Comparison of ENCODE assay signal across 21 cellular contexts in genomic region chr15:88995449-88995848, GRCh38.
DNase-seq lines count a peak whose midpoint lies in the region; ATAC-seq and TF ChIP-seq lines count a peak whose summit lies in the region.
"Had no signal": no experiment of that assay in that cellular context is flagged by ENCODE, and none has a peak within 500 bp of the region (broad histone marks: within the 10 kb centered on the region; RNA-seq: fewer than 3 reads in every experiment).

No MANE protein-coding gene starts in this region.

- TF ChIP-seq RAD21 in SK-N-SH (IDR thresholded peaks at IDR 0.05; ENCODE audit: low read length): no peak

- no peaks in the 10 kb centered on the region for H3K9me2 ChIP-seq in SK-N-SH

- H3K9ac ChIP-seq in SK-N-SH (no peak overlapping the region), NT2/D1 (ENCODE audit: insufficient read length, low read depth) (peak overlapping the region; percentile 22), neural progenitor cell (peak overlapping the region; percentile 11)
- H3K9ac ChIP-seq: BLaER1 had no signal

- peaks cover 6% of the 10 kb centered on the region for H3K27me3 Mint-ChIP-seq in neural progenitor cell (ENCODE audit: insufficient read depth, low read depth)

- no peak overlapping the region for H3K4me3 Mint-ChIP-seq in neural progenitor cell
- H3K4me3 Mint-ChIP-seq: activated CD4-positive, alpha-beta T cell treated with anti-CD3 and anti-CD28 coated beads for 36 hours; activated naive CD8-positive, alpha-beta T cell treated with anti-CD3 and anti-CD28 coated beads for 36 hours; effector memory CD8-positive, alpha-beta T cell; mesothelial cell of epicardium; natural killer cell treated with Interleukin-12 subunit alpha and Interleukin-12 subunit beta and Interleukin-15 and Interleukin-18, amount 100 ng/mL, for 72 hours; T-cell had no signal

- H3K79me2 ChIP-seq in SK-N-SH (ENCODE audit: insufficient read depth): no peaks in the 10 kb centered on the region
- H3K79me2 ChIP-seq in neural progenitor cell (ENCODE audit: low read depth): no peaks in the 10 kb centered on the region

- H3K4me3 ChIP-seq in SK-N-SH (ENCODE audit: low read depth in 2 of 2, low read length in 1 of 2) (no peak overlapping the region), NT2/D1 (ENCODE audit: insufficient read length, low read depth) (no peak overlapping the region), fibroblast of mammary gland (ENCODE audit: control insufficient read depth, low read depth, low read length) (no peak overlapping the region), neural progenitor cell (no peak overlapping the region), thyroid gland (replicated peaks in 1 of 3) (no peak overlapping the region)
- H3K4me3 ChIP-seq: BLaER1, left ventricle myocardium inferior had no signal

- intact Hi-C loops in thyroid gland (cut with DNase I): no loop called here

- H3K9me3 ChIP-seq in SK-N-SH: no peaks in the 10 kb centered on the region
- peaks cover 6% of the 10 kb centered on the region; the same call in 1 of the 2 replicates for H3K9me3 ChIP-seq in NT2/D1 (ENCODE audit: insufficient read depth, low read length)
- no peaks in the 10 kb centered on the region for H3K9me3 ChIP-seq in neural progenitor cell (ENCODE audit: low read depth)
- no peaks in the 10 kb centered on the region for H3K9me3 ChIP-seq in thyroid gland
- H3K9me3 ChIP-seq: BLaER1, left ventricle myocardium inferior had no signal

- no peak for TF ChIP-seq CTCF in SK-N-SH (IDR thresholded peaks at IDR 0.05)
- TF ChIP-seq CTCF in fibroblast of mammary gland (conservative IDR thresholded peaks at IDR 0.05; ENCODE audit: control insufficient read depth, insufficient read depth, low read depth, low read length): no peak
- TF ChIP-seq CTCF in neural progenitor cell (IDR thresholded peaks at IDR 0.05): no peak
- TF ChIP-seq CTCF in thyroid gland (IDR thresholded peaks at IDR 0.05): no peak

- TF ChIP-seq EP300 in SK-N-SH (IDR thresholded peaks at IDR 0.05; ENCODE audit: borderline replicate concordance in 1 of 2, low read depth in 1 of 2, low read length in 1 of 2): no peak

- no peak overlapping the region for H3K27ac ChIP-seq in SK-N-SH (ENCODE audit: low read depth in 2 of 2, low read length in 1 of 2)
- no peak overlapping the region for H3K27ac ChIP-seq in neural progenitor cell
- H3K27ac ChIP-seq in thyroid gland: no peak overlapping the region
- H3K27ac ChIP-seq: BLaER1, left ventricle myocardium inferior had no signal

- TF ChIP-seq POLR2A in thyroid gland (IDR thresholded peaks at IDR 0.05): no peak

- H3F3A ChIP-seq in SK-N-SH (replicated peaks; ENCODE audit: insufficient read depth): peaks cover 9% of the 10 kb centered on the region
- peaks cover 24% of the 10 kb centered on the region for H3F3A ChIP-seq in neural progenitor cell (ENCODE audit: low read depth)

- no peak for DNase-seq in SK-N-SH
- peak; percentile 69 for DNase-seq in NT2/D1 (ENCODE audit: low read depth, low spot score)
- peak; percentile 31 for DNase-seq in fibroblast of mammary gland (ENCODE audit: low read depth)
- peak; percentile 42 for DNase-seq in neural progenitor cell (ENCODE audit: low spot score)
- no peak for DNase-seq in NCI-H510A treated with DMSO at 0.1 percent for 48 hours (lab: John Stamatoyannopoulos, UW)
- no peak for DNase-seq in HEK293T (ENCODE audit: extremely low spot score)
- DNase-seq in thyroid gland: no peak
- DNase-seq: activated CD4-positive, alpha-beta T cell treated with anti-CD3 and anti-CD28 coated beads for 36 hours; activated naive CD8-positive, alpha-beta T cell treated with anti-CD3 and anti-CD28 coated beads for 36 hours; effector memory CD8-positive, alpha-beta T cell; KG1; left ventricle myocardium inferior; NCI-H146; NCI-H526 treated with DMSO at 0.1 percent for 48 hours; posterior cingulate gyrus; SHP77; T-cell had no signal

- H3K36me3 ChIP-seq in SK-N-SH (replicated peaks in 1 of 2; ENCODE audit: control insufficient read depth in 1 of 2, insufficient read depth in 2 of 2, low read length in 1 of 2): no peaks in the 10 kb centered on the region
- no peaks in the 10 kb centered on the region for H3K36me3 ChIP-seq in NT2/D1 (ENCODE audit: insufficient read depth, insufficient read length, low read length)
- no peaks in the 10 kb centered on the region for H3K36me3 ChIP-seq in neural progenitor cell
- no peaks in the 10 kb centered on the region for H3K36me3 ChIP-seq in thyroid gland
- H3K36me3 ChIP-seq: BLaER1, left ventricle myocardium inferior had no signal

- CTCF ChIA-PET in SK-N-SH (lab: Yijun Ruan, JAX) (no interaction called here), HEK293T (lab: Yijun Ruan, JAX) (interaction anchor here (0.5 to 0.6 kb wide), 2 partner anchors 121 to 901 kb away, joined by 3 read pairs; no protein-coding TSS in a partner anchor)

- no peaks in the 10 kb centered on the region for H3K36me3 Mint-ChIP-seq in neural progenitor cell
- H3K36me3 Mint-ChIP-seq: activated naive CD8-positive, alpha-beta T cell treated with anti-CD3 and anti-CD28 coated beads for 36 hours; mesothelial cell of epicardium; natural killer cell treated with Interleukin-12 subunit alpha and Interleukin-12 subunit beta and Interleukin-15 and Interleukin-18, amount 100 ng/mL, for 72 hours; T-cell had no signal

- 46% methylated on average over 3 of the region's 3 CpGs for WGBS in SK-N-SH (ENCODE audit: low lambda C conversion rate)
- 62 to 70% methylated on average over 3 of the region's 3 CpGs for WGBS in thyroid gland, 2 donors

- no peaks in the 10 kb centered on the region for H3K9me3 Mint-ChIP-seq in neural progenitor cell
- H3K9me3 Mint-ChIP-seq: activated naive CD8-positive, alpha-beta T cell treated with anti-CD3 and anti-CD28 coated beads for 36 hours; effector memory CD8-positive, alpha-beta T cell; mesothelial cell of epicardium; natural killer cell treated with Interleukin-12 subunit alpha and Interleukin-12 subunit beta and Interleukin-15 and Interleukin-18, amount 100 ng/mL, for 72 hours; T-cell had no signal

- peak; percentile 68 for ATAC-seq in SK-N-SH treated with all-trans-retinoic acid at 6 μM for 48 hours
- ATAC-seq: activated CD4-positive, alpha-beta T cell treated with anti-CD3 and anti-CD28 coated beads for 36 hours; effector memory CD8-positive, alpha-beta T cell; natural killer cell treated with Interleukin-12 subunit alpha and Interleukin-12 subunit beta and Interleukin-15 and Interleukin-18, amount 100 ng/mL, for 72 hours; T-cell had no signal

- H3K4me2 ChIP-seq in SK-N-SH (no peak overlapping the region), neural progenitor cell (peak overlapping the region; percentile 40)
- H3K4me2 ChIP-seq: BLaER1 had no signal

- H2AFZ ChIP-seq in SK-N-SH (ENCODE audit: low read depth) (no peak overlapping the region), neural progenitor cell (replicated peaks) (peak overlapping the region; percentile 54)

- no peaks in the 10 kb centered on the region; a peak in 1 of 4 replicates for H3K4me1 ChIP-seq in SK-N-SH (ENCODE audit: control insufficient read depth in 1 of 2, insufficient read depth in 2 of 2, low read depth in 1 of 2, low read length in 1 of 2)
- peaks cover 4% of the 10 kb centered on the region for H3K4me1 ChIP-seq in NT2/D1 (ENCODE audit: insufficient read depth, insufficient read length)
- peaks cover 28% of the 10 kb centered on the region for H3K4me1 ChIP-seq in neural progenitor cell
- no peaks in the 10 kb centered on the region for H3K4me1 ChIP-seq in thyroid gland
- H3K4me1 ChIP-seq: BLaER1, left ventricle myocardium inferior had no signal

- H4K20me1 ChIP-seq in SK-N-SH (ENCODE audit: insufficient read depth) (no peaks in the 10 kb centered on the region), neural progenitor cell (ENCODE audit: low read depth) (no peaks in the 10 kb centered on the region)
- H4K20me1 ChIP-seq: BLaER1 had no signal

- peaks cover 10% of the 10 kb centered on the region for H3K4me1 Mint-ChIP-seq in neural progenitor cell
- H3K4me1 Mint-ChIP-seq: activated CD4-positive, alpha-beta T cell treated with anti-CD3 and anti-CD28 coated beads for 36 hours; activated naive CD8-positive, alpha-beta T cell treated with anti-CD3 and anti-CD28 coated beads for 36 hours; T-cell had no signal

- POLR2A ChIA-PET in SK-N-SH (lab: Yijun Ruan, JAX): no interaction called here
- POLR2A ChIA-PET in HEK293T (lab: Yijun Ruan, JAX): interaction anchor here (0.5 kb wide), 1 partner anchor 86 kb away, joined by 3 read pairs; no protein-coding TSS in a partner anchor

- H3K27me3 ChIP-seq in SK-N-SH (ENCODE audit: insufficient read depth) (no peaks in the 10 kb centered on the region), NT2/D1 (ENCODE audit: insufficient read depth, insufficient read length) (peaks cover 19% of the 10 kb centered on the region), neural progenitor cell (no peaks in the 10 kb centered on the region), thyroid gland (no peaks in the 10 kb centered on the region)
- H3K27me3 ChIP-seq: BLaER1 had no signal

- H3K27ac Mint-ChIP-seq in neural progenitor cell: no peak overlapping the region
- H3K27ac Mint-ChIP-seq: activated CD4-positive, alpha-beta T cell treated with anti-CD3 and anti-CD28 coated beads for 36 hours; activated naive CD8-positive, alpha-beta T cell treated with anti-CD3 and anti-CD28 coated beads for 36 hours; effector memory CD8-positive, alpha-beta T cell; mesothelial cell of epicardium; natural killer cell treated with Interleukin-12 subunit alpha and Interleukin-12 subunit beta and Interleukin-15 and Interleukin-18, amount 100 ng/mL, for 72 hours; T-cell had no signal

TF ChIP-seq in SK-N-SH treated with all-trans-retinoic acid at 6 μM for 48 hours, 23 proteins besides CTCF, POLR2A, EP300 and RAD21 (continues in another document):
- TF ChIP-seq ZNF8 (CRISPR knock-in tag; IDR thresholded peaks at IDR 0.05) (no peak), BACH2 (CRISPR knock-in tag; IDR thresholded peaks at IDR 0.05; ENCODE audit: borderline replicate concordance) (no peak), ZNF565 (CRISPR knock-in tag; conservative IDR thresholded peaks at IDR 0.05; ENCODE audit: low read depth) (no peak), SNAI2 (CRISPR knock-in tag; IDR thresholded peaks at IDR 0.05) (no peak), PPARA (CRISPR knock-in tag; IDR thresholded peaks at IDR 0.05; ENCODE audit: borderline replicate concordance) (no peak)

TF ChIP-seq in HEK293T, 16 proteins besides CTCF, POLR2A, EP300 and RAD21 (continues in another document):
- no peak for TF ChIP-seq ARNT (IDR thresholded peaks at IDR 0.05)
- no peak for TF ChIP-seq FOXK2 (IDR thresholded peaks at IDR 0.05)
- TF ChIP-seq LEF1 (IDR thresholded peaks at IDR 0.05; ENCODE audit: borderline replicate concordance): no peak
- TF ChIP-seq L3MBTL2 (conservative IDR thresholded peaks at IDR 0.05): no peak
- no peak for TF ChIP-seq SUZ12 (IDR thresholded peaks at IDR 0.05)
- TF ChIP-seq, protein P1, sequence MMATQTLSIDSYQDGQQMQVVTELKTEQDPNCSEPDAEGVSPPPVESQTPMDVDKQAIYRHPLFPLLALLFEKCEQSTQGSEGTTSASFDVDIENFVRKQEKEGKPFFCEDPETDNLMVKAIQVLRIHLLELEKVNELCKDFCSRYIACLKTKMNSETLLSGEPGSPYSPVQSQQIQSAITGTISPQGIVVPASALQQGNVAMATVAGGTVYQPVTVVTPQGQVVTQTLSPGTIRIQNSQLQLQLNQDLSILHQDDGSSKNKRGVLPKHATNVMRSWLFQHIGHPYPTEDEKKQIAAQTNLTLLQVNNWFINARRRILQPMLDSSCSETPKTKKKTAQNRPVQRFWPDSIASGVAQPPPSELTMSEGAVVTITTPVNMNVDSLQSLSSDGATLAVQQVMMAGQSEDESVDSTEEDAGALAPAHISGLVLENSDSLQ (IDR thresholded peaks at IDR 0.05): no peak

Comparison
In these comparisons a context has a peak if more than half of its experiments do, and no peak if none do; other contexts are left out.
1. DNase-seq: peak in NT2/D1 (single experiment), fibroblast of mammary gland (single experiment) and neural progenitor cell (single experiment); none in SK-N-SH (single experiment), NCI-H510A treated with DMSO at 0.1 percent for 48 hours (single experiment), HEK293T (single experiment) and thyroid gland (0 of 2).